Comparison of ENCODE assay signal across 1 cellular context in genomic region chr6:132814716-132815570, GRCh38.
A peak's percentile ranks its signal among the peaks of the same experiment; 100 is the strongest.
TF ChIP-seq lines count a peak whose summit lies in the region.

No MANE protein-coding gene starts in this region.

TF ChIP-seq in HepG2, 621 proteins besides CTCF, POLR2A, EP300 and RAD21 (continued from another document and continues in another):
- TF ChIP-seq, protein P1, sequence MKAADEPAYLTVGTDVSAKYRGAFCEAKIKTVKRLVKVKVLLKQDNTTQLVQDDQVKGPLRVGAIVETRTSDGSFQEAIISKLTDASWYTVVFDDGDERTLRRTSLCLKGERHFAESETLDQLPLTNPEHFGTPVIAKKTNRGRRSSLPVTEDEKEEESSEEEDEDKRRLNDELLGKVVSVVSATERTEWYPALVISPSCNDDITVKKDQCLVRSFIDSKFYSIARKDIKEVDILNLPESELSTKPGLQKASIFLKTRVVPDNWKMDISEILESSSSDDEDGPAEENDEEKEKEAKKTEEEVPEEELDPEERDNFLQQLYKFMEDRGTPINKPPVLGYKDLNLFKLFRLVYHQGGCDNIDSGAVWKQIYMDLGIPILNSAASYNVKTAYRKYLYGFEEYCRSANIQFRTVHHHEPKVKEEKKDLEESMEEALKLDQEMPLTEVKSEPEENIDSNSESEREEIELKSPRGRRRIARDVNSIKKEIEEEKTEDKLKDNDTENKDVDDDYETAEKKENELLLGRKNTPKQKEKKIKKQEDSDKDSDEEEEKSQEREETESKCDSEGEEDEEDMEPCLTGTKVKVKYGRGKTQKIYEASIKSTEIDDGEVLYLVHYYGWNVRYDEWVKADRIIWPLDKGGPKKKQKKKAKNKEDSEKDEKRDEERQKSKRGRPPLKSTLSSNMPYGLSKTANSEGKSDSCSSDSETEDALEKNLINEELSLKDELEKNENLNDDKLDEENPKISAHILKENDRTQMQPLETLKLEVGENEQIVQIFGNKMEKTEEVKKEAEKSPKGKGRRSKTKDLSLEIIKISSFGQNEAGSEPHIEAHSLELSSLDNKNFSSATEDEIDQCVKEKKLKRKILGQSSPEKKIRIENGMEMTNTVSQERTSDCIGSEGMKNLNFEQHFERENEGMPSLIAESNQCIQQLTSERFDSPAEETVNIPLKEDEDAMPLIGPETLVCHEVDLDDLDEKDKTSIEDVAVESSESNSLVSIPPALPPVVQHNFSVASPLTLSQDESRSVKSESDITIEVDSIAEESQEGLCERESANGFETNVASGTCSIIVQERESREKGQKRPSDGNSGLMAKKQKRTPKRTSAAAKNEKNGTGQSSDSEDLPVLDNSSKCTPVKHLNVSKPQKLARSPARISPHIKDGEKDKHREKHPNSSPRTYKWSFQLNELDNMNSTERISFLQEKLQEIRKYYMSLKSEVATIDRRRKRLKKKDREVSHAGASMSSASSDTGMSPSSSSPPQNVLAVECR (CRISPR knock-in tag; IDR thresholded peaks at IDR 0.05; ENCODE audit: borderline replicate concordance) = peak; percentile 37
- TF ChIP-seq, protein P2, sequence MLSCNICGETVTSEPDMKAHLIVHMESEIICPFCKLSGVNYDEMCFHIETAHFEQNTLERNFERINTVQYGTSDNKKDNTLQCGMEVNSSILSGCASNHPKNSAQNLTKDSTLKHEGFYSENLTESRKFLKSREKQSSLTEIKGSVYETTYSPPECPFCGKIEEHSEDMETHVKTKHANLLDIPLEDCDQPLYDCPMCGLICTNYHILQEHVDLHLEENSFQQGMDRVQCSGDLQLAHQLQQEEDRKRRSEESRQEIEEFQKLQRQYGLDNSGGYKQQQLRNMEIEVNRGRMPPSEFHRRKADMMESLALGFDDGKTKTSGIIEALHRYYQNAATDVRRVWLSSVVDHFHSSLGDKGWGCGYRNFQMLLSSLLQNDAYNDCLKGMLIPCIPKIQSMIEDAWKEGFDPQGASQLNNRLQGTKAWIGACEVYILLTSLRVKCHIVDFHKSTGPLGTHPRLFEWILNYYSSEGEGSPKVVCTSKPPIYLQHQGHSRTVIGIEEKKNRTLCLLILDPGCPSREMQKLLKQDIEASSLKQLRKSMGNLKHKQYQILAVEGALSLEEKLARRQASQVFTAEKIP (CRISPR knock-in tag; IDR thresholded peaks at IDR 0.05; ENCODE audit: borderline replicate concordance) = peak; percentile 83; the same call in 1 of the 2 replicates
- TF ChIP-seq ZNF570 (CRISPR knock-in tag; IDR thresholded peaks at IDR 0.05; ENCODE audit: borderline replicate concordance) (no peak), ZNF3 (CRISPR knock-in tag; IDR thresholded peaks at IDR 0.05) (no peak), GABPA (IDR thresholded peaks at IDR 0.05; ENCODE audit: low read depth, low read length) (no peak), GABPA (CRISPR knock-in tag; IDR thresholded peaks at IDR 0.05; ENCODE audit: low read depth) (no peak), ATRX (CRISPR knock-in tag; IDR thresholded peaks at IDR 0.05; ENCODE audit: borderline replicate concordance) (no peak), ZNF709 (CRISPR knock-in tag; IDR thresholded peaks at IDR 0.05) (peak; percentile 44; the same call in 1 of the 2 replicates), ZNF816 (CRISPR knock-in tag; IDR thresholded peaks at IDR 0.05; ENCODE audit: borderline replicate concordance) (no peak), HNRNPH1 (optimal IDR thresholded peaks at IDR 0.05; ENCODE audit: low read depth, low read length) (no peak), ZNF713 (CRISPR knock-in tag; IDR thresholded peaks at IDR 0.05) (peak; percentile 22; the same call in 1 of the 2 replicates), ZNF362 (CRISPR knock-in tag; IDR thresholded peaks at IDR 0.05; ENCODE audit: borderline replicate concordance) (no peak), ZNF18 (CRISPR knock-in tag; IDR thresholded peaks at IDR 0.05; ENCODE audit: insufficient replicate concordance) (peak; percentile 56), ATF7 (IDR thresholded peaks at IDR 0.05) (no peak), ATF7 (CRISPR knock-in tag; IDR thresholded peaks at IDR 0.05) (no peak), ZNF10 (CRISPR knock-in tag; IDR thresholded peaks at IDR 0.05; ENCODE audit: borderline replicate concordance, low read depth) (no peak), ZFP82 (CRISPR knock-in tag; IDR thresholded peaks at IDR 0.05; ENCODE audit: borderline replicate concordance) (no peak), ZNF280D (CRISPR knock-in tag; IDR thresholded peaks at IDR 0.05) (0 out of 2 replicates have a peak, but pooled peaks have one; percentile 12), FLYWCH1 (CRISPR knock-in tag; IDR thresholded peaks at IDR 0.05) (no peak), ZNF761 (CRISPR knock-in tag; conservative IDR thresholded peaks at IDR 0.05) (no peak), ZBTB34 (CRISPR knock-in tag; IDR thresholded peaks at IDR 0.05) (no peak), DZIP1 (CRISPR knock-in tag; IDR thresholded peaks at IDR 0.05) (no peak), ATAD3A (CRISPR knock-in tag; IDR thresholded peaks at IDR 0.05) (no peak), ZNF724P (CRISPR knock-in tag; IDR thresholded peaks at IDR 0.05; ENCODE audit: borderline replicate concordance) (peak; percentile 7; the same call in 1 of the 2 replicates), ZNF496 (CRISPR knock-in tag; IDR thresholded peaks at IDR 0.05; ENCODE audit: insufficient replicate concordance) (no peak), RFX5 (IDR thresholded peaks at IDR 0.05; ENCODE audit: low read depth, low read length) (no peak), IRF1 (CRISPR knock-in tag; IDR thresholded peaks at IDR 0.05; ENCODE audit: low read depth) (no peak)
- TF ChIP-seq, protein P3, sequence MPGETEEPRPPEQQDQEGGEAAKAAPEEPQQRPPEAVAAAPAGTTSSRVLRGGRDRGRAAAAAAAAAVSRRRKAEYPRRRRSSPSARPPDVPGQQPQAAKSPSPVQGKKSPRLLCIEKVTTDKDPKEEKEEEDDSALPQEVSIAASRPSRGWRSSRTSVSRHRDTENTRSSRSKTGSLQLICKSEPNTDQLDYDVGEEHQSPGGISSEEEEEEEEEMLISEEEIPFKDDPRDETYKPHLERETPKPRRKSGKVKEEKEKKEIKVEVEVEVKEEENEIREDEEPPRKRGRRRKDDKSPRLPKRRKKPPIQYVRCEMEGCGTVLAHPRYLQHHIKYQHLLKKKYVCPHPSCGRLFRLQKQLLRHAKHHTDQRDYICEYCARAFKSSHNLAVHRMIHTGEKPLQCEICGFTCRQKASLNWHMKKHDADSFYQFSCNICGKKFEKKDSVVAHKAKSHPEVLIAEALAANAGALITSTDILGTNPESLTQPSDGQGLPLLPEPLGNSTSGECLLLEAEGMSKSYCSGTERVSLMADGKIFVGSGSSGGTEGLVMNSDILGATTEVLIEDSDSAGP (CRISPR knock-in tag; IDR thresholded peaks at IDR 0.05; ENCODE audit: borderline replicate concordance) = no peak
- TF ChIP-seq, protein P4, sequence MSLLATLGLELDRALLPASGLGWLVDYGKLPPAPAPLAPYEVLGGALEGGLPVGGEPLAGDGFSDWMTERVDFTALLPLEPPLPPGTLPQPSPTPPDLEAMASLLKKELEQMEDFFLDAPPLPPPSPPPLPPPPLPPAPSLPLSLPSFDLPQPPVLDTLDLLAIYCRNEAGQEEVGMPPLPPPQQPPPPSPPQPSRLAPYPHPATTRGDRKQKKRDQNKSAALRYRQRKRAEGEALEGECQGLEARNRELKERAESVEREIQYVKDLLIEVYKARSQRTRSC (CRISPR knock-in tag; IDR thresholded peaks at IDR 0.05; ENCODE audit: low read depth) = no peak
- TF ChIP-seq, protein P5, sequence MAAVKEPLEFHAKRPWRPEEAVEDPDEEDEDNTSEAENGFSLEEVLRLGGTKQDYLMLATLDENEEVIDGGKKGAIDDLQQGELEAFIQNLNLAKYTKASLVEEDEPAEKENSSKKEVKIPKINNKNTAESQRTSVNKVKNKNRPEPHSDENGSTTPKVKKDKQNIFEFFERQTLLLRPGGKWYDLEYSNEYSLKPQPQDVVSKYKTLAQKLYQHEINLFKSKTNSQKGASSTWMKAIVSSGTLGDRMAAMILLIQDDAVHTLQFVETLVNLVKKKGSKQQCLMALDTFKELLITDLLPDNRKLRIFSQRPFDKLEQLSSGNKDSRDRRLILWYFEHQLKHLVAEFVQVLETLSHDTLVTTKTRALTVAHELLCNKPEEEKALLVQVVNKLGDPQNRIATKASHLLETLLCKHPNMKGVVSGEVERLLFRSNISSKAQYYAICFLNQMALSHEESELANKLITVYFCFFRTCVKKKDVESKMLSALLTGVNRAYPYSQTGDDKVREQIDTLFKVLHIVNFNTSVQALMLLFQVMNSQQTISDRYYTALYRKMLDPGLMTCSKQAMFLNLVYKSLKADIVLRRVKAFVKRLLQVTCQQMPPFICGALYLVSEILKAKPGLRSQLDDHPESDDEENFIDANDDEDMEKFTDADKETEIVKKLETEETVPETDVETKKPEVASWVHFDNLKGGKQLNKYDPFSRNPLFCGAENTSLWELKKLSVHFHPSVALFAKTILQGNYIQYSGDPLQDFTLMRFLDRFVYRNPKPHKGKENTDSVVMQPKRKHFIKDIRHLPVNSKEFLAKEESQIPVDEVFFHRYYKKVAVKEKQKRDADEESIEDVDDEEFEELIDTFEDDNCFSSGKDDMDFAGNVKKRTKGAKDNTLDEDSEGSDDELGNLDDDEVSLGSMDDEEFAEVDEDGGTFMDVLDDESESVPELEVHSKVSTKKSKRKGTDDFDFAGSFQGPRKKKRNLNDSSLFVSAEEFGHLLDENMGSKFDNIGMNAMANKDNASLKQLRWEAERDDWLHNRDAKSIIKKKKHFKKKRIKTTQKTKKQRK (IDR thresholded peaks at IDR 0.05; ENCODE audit: low read length) = no peak
